Comparison of ENCODE assay signal across 8 cellular contexts in the genomic region with DNA sequence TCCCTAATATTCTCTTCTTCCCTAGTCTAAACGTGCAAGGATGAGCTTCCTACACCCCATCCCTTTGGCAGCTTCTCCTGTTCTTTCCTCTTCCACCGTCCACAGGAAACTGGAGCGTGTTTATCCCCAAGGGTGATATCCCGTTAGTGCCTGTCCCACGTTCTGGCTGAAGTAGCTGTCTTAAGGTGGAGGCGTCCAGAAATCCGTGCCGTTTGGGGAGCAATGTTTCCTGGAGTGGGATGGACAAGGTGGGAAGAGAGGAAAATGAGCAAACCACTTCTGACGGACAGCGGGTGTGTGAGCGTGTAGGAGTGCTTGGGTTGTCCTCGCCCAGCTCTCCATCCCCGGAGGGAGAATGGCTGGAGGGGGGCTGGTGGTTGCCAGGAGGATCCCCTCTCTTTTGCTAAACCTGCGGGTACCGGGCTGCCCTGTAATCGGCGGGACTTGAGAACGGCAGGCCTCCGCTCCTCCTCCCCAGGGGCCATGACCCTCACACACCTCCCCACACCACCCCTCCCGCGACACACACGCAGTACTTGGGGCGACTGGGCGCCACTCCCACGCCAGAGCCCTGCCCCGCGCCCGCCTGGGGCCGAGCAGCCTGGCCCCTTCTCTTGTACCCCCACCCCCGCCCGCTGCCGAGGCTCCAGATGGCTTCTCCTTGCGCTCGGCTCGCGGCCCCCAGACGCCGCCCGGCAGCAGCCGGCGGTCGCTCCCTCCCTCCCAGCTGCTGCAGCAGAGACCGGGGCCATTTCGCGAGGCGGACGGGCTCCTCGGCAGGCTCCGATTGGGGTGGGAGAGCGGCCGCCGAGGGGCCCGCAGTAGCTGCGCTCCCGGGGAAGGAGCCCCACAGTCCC. TPM values are rescaled to one million over a fixed set of nuclear protein-coding genes. Genes with fewer than 3 reads are reported as not detected.
DNase-seq lines count a peak whose midpoint lies in the region; ATAC-seq lines count a peak whose summit lies in the region.

No MANE protein-coding gene starts in this region.

- no peak overlapping the region for H3K9ac ChIP-seq in muscle layer of colon (ENCODE audit: low read length)

- H3K4me3 ChIP-seq in effector memory CD4-positive, alpha-beta T cell (ENCODE audit: insufficient read depth, low read depth, low read length, poor library complexity, severe bottlenecking): peak overlapping the region; percentile 100
- peak overlapping the region; percentile 96 to 100 for H3K4me3 ChIP-seq in muscle layer of colon (ENCODE audit: low read depth in 1 of 2, low read length in 2 of 2)
- peak overlapping the region; percentile 60 for H3K4me3 ChIP-seq in urinary bladder (ENCODE audit: low read depth, low read length)

- 3% methylated on average over 55 of the region's 55 CpGs for WGBS in urinary bladder

- H3K9me3 ChIP-seq in effector memory CD4-positive, alpha-beta T cell (ENCODE audit: control insufficient read depth, low read length): no peaks in the 10 kb centered on the region
- peaks cover 7% of the 10 kb centered on the region for H3K9me3 ChIP-seq in muscle layer of colon (ENCODE audit: low read length)

- ATAC-seq in HG03066 (IDR thresholded peaks at IDR 0.05; ENCODE audit: low read depth, unreplicated experiment): peak; percentile 20

- DNase-seq in NCI-H1092 treated with DMSO at 0.1 percent for 48 hours (lab: John Stamatoyannopoulos, UW): peak; percentile 37
- DNase-seq in NCI-H1092 (lab: John Stamatoyannopoulos, UW): no peak
- peak in 3 of 5 donors; percentile 19 to 67 (median 33) for DNase-seq in T-helper 1 cell
- DNase-seq in effector memory CD4-positive, alpha-beta T cell: peak in 2 of 3 donors; percentile 22 to 28
- DNase-seq in GM19240 (ENCODE audit: insufficient read length, low spot score): no peak

- peak overlapping the region; percentile 96 for H3K27ac ChIP-seq in effector memory CD4-positive, alpha-beta T cell (ENCODE audit: insufficient read depth, low read length, poor library complexity, severe bottlenecking)
- H3K27ac ChIP-seq in muscle layer of colon (ENCODE audit: low read depth, low read length) (peak overlapping the region; percentile 75), urinary bladder (ENCODE audit: low read depth) (peak overlapping the region; percentile 44)

- H3K4me1 ChIP-seq in effector memory CD4-positive, alpha-beta T cell (ENCODE audit: control insufficient read depth, insufficient read depth, low read length, poor library complexity, severe bottlenecking): peaks cover 23% of the 10 kb centered on the region
- H3K4me1 ChIP-seq in muscle layer of colon (ENCODE audit: insufficient read depth, low read length) (peaks cover 27% of the 10 kb centered on the region), urinary bladder (ENCODE audit: insufficient read depth) (no peaks in the 10 kb centered on the region)

- no peaks in the 10 kb centered on the region for H3K36me3 ChIP-seq in effector memory CD4-positive, alpha-beta T cell (ENCODE audit: control insufficient read depth, insufficient read depth, low read length)
- H3K36me3 ChIP-seq in muscle layer of colon (ENCODE audit: insufficient read depth, low read length) (no peaks in the 10 kb centered on the region), urinary bladder (ENCODE audit: insufficient read depth) (no peaks in the 10 kb centered on the region)

- H3K27me3 ChIP-seq in effector memory CD4-positive, alpha-beta T cell (replicated peaks; ENCODE audit: control insufficient read depth, insufficient read depth, low read length, poor library complexity, severe bottlenecking): no peaks in the 10 kb centered on the region
- H3K27me3 ChIP-seq in muscle layer of colon (ENCODE audit: control insufficient read depth in 1 of 2, insufficient read depth in 2 of 2, low read length in 2 of 2): no peaks in the 10 kb centered on the region

RNA-seq across cellular contexts. Expression of a gene that starts 13.9 kb away (rescaled TPM):
- 7.5 TPM for total RNA-seq in urinary bladder
- 13.7 TPM for polyA plus RNA-seq in urinary bladder

Comparison
In these comparisons a context has a peak if more than half of its experiments do, and no peak if none do; other contexts are left out.
1. DNase-seq: peak in NCI-H1092 treated with DMSO at 0.1 percent for 48 hours (single experiment), T-helper 1 cell (3 of 5) and effector memory CD4-positive, alpha-beta T cell (2 of 3); none in NCI-H1092 (single experiment) and GM19240 (single experiment).
2. H3K27ac ChIP-seq: peak in every context shown above with its lines; median percentile 96 in effector memory CD4-positive, alpha-beta T cell; 75 in muscle layer of colon; 44 in urinary bladder.
3. Peak in every context shown above with its lines, with median percentiles within 50 percentile points of each other: H3K4me3 ChIP-seq.